ENCODE assay signal across 8 cellular contexts in the genomic region with DNA sequence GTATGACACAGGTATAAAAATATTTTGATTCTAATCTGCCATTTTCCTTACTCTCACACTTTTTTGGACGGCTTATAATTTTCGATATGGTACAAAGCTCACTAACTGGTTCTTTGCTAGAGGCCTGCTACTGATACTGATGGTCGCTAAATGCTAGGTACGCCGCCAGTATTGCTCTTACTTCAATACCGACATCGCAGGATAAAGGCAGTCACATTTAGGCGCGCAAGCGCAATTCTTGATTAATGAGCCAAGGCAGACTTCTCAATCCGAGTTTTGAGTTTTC. TPM values are rescaled to one million over a fixed set of nuclear protein-coding genes. Genes with fewer than 3 reads are reported as not detected.
DNase-seq lines count a peak whose midpoint lies in the region; ATAC-seq and TF ChIP-seq lines count a peak whose summit lies in the region.

No MANE protein-coding gene starts in this region.

- no peak for DNase-seq in CD8-positive, alpha-beta memory T cell
- DNase-seq in spleen: no peak
- no peak for DNase-seq in A172 (ENCODE audit: low spot score)
- no peak for DNase-seq in NCI-H1417 (lab: John Stamatoyannopoulos, UW)

- no peaks in the 10 kb centered on the region for H3K27me3 ChIP-seq in CD8-positive, alpha-beta memory T cell (ENCODE audit: insufficient read depth, low read length, poor library complexity, severe bottlenecking)
- H3K27me3 ChIP-seq in spleen (replicated peaks in 1 of 7): no peaks in the 10 kb centered on the region

- no peaks in the 10 kb centered on the region for H3K36me3 ChIP-seq in CD8-positive, alpha-beta memory T cell (ENCODE audit: insufficient read depth, low read length)
- no peaks in the 10 kb centered on the region for H3K36me3 ChIP-seq in spleen

- 0 to 1% (median 1%) methylated on average over 11 of the region's 11 CpGs for WGBS in spleen, 5 donors

- peak overlapping the region; percentile 65 for H3K4me3 ChIP-seq in CD8-positive, alpha-beta memory T cell (ENCODE audit: low read length)
- H3K4me3 ChIP-seq in iPS-11a (ENCODE audit: low read depth, low read length) (peak overlapping the region; percentile 77), spleen (peak overlapping the region; percentile 59 to 94 (median 86))

- CTCF ChIA-PET in CD8-positive, alpha-beta memory T cell (lab: Charles Lee): no interaction called here

- H3K9me3 ChIP-seq in CD8-positive, alpha-beta memory T cell (ENCODE audit: low read length): no peaks in the 10 kb centered on the region
- peaks cover 0 to 1% (median 0%) of the 10 kb centered on the region in 8 donors for H3K9me3 ChIP-seq in spleen

- peak overlapping the region; percentile 82 for H3K27ac ChIP-seq in CD8-positive, alpha-beta memory T cell (ENCODE audit: low read depth, low read length)
- H3K27ac ChIP-seq in spleen: peak overlapping the region; percentile 92 to 98 (median 96)

- POLR2A ChIA-PET in CD8-positive, alpha-beta memory T cell (lab: Charles Lee): no interaction called here

- peak overlapping the region; percentile 88 to 95 (median 93) for H3K4me3 Mint-ChIP-seq in CD8-positive, alpha-beta memory T cell
- H3K4me3 Mint-ChIP-seq in activated T-helper 17 cell treated with anti-CD3 and anti-CD28 coated beads, Interleukin-2, amount 50 U/mL, for 72 hours: peak overlapping the region; percentile 99

- peak overlapping the region; percentile 93 to 99 (median 97) for H3K27ac Mint-ChIP-seq in CD8-positive, alpha-beta memory T cell
- peak overlapping the region; percentile 100 for H3K27ac Mint-ChIP-seq in activated T-helper 17 cell treated with anti-CD3 and anti-CD28 coated beads, Interleukin-2, amount 50 U/mL, for 72 hours

- H3K27me3 Mint-ChIP-seq in CD8-positive, alpha-beta memory T cell: no peaks in the 10 kb centered on the region
- H3K27me3 Mint-ChIP-seq in activated T-helper 17 cell treated with anti-CD3 and anti-CD28 coated beads, Interleukin-2, amount 50 U/mL, for 72 hours: no peaks in the 10 kb centered on the region

- peak; percentile 18 for ATAC-seq in GM19438 (IDR thresholded peaks at IDR 0.05; ENCODE audit: low read depth, unreplicated experiment)
- ATAC-seq in HG03457 (IDR thresholded peaks at IDR 0.05; ENCODE audit: unreplicated experiment): peak; percentile 21
- ATAC-seq in activated T-helper 17 cell treated with anti-CD3 and anti-CD28 coated beads, Interleukin-2, amount 50 U/mL, for 72 hours (replicated peaks): peak; percentile 10

- intact Hi-C loops in spleen (cut with DNase I; ENCODE audit: low total_unique reads): loop anchor here (10.0 kb wide), 2 partner anchors 151 to 1959 kb away; a partner anchor contains a TSS

- H3K4me1 Mint-ChIP-seq in CD8-positive, alpha-beta memory T cell: peaks cover 57 to 77% (median 63%) of the 10 kb centered on the region in 3 donors
- peaks cover 26% of the 10 kb centered on the region for H3K4me1 Mint-ChIP-seq in activated T-helper 17 cell treated with anti-CD3 and anti-CD28 coated beads, Interleukin-2, amount 50 U/mL, for 72 hours

- H3K36me3 Mint-ChIP-seq in CD8-positive, alpha-beta memory T cell: peaks cover 0 to 31% (median 4%) of the 10 kb centered on the region in 3 donors
- H3K36me3 Mint-ChIP-seq in activated T-helper 17 cell treated with anti-CD3 and anti-CD28 coated beads, Interleukin-2, amount 50 U/mL, for 72 hours (ENCODE audit: low read depth): peaks cover 41% of the 10 kb centered on the region

- no peak for TF ChIP-seq POLR2A in spleen (IDR thresholded peaks at IDR 0.05)

- peaks cover 36% of the 10 kb centered on the region for H3K4me1 ChIP-seq in CD8-positive, alpha-beta memory T cell (ENCODE audit: insufficient read depth, low read length)
- H3K4me1 ChIP-seq in spleen: peaks cover 22 to 65% (median 54%) of the 10 kb centered on the region in 6 donors

- no peaks in the 10 kb centered on the region for H3K9me3 Mint-ChIP-seq in CD8-positive, alpha-beta memory T cell
- no peaks in the 10 kb centered on the region for H3K9me3 Mint-ChIP-seq in activated T-helper 17 cell treated with anti-CD3 and anti-CD28 coated beads, Interleukin-2, amount 50 U/mL, for 72 hours

- no peak for TF ChIP-seq CTCF in spleen (IDR thresholded peaks at IDR 0.05 in 8 of 11, conservative IDR thresholded peaks at IDR 0.05 in 3 of 11)

RNA-seq across cellular contexts. Expression of a gene that starts 0.6 kb away (rescaled TPM):
- 10 to 100 TPM; 28.8 to 28.9 TPM for total RNA-seq in CD8-positive, alpha-beta memory T cell
- 20.0 TPM for polyA plus RNA-seq in CD8-positive, alpha-beta memory T cell
- total RNA-seq in activated T-helper 17 cell treated with anti-CD3 and anti-CD28 coated beads, Interleukin-2, amount 50 U/mL, for 72 hours: 10 to 100 TPM; 15.1 to 22.2 TPM
- 10 to 100 TPM; 23.8 to 37.3 (median 26.9) TPM for total RNA-seq in spleen
- 1 to 10 TPM; 4.2 to 5.9 (median 5.6) TPM for polyA plus RNA-seq in spleen
- total RNA-seq in A172 (2014; rRNA removed; shearing (Covaris generic)): 18.8 and 20.3 TPM in 2 replicates
